In genomic region chr22:32823024-32823730, GRCh38 we compare ENCODE assay signal across 8 cellular contexts. TPM values are rescaled to one million over a fixed set of nuclear protein-coding genes. Genes with fewer than 3 reads are reported as not detected.
DNase-seq lines count a peak whose midpoint lies in the region; ATAC-seq and TF ChIP-seq lines count a peak whose summit lies in the region.

No MANE protein-coding gene starts in this region.

- H3K4me3 Mint-ChIP-seq in H9 (no peak overlapping the region), WTC11 (no peak overlapping the region)
- no peak overlapping the region for H3K4me3 Mint-ChIP-seq in CD4-positive, alpha-beta T cell

- POLR2A ChIA-PET in WTC11 (lab: Charles Lee) = no interaction called here
- POLR2A ChIA-PET in CD4-positive, alpha-beta T cell (lab: Charles Lee) = no interaction called here

- TF ChIP-seq CTCF in H9 (conservative IDR thresholded peaks at IDR 0.05) (peak; percentile 79), WTC11 (IDR thresholded peaks at IDR 0.05) (peak; percentile 40)
- no peak for TF ChIP-seq CTCF in CD4-positive, alpha-beta T cell (IDR thresholded peaks at IDR 0.05)

- H3K4ac ChIP-seq in H9 (ENCODE audit: low read depth, low read length) = no peak overlapping the region

- no peaks in the 10 kb centered on the region for H3K4me1 ChIP-seq in H9 (ENCODE audit: insufficient read depth, low read length)

- H3K56ac ChIP-seq in H9 (ENCODE audit: insufficient read length, low read depth, low read length) = no peak overlapping the region

- no peaks in the 10 kb centered on the region for H3K79me2 ChIP-seq in H9 (ENCODE audit: insufficient read depth, low read length)

- H2BK120ac ChIP-seq in H9 (ENCODE audit: low read depth, low read length, poor library complexity, severe bottlenecking) = no peak overlapping the region

- no peak overlapping the region for H4K91ac ChIP-seq in H9 (ENCODE audit: insufficient read length, low read depth, low read length)

- H4K5ac ChIP-seq in H9 (ENCODE audit: insufficient read length, low read depth, low read length) = no peak overlapping the region

- no peak overlapping the region for H3K27ac ChIP-seq in H9 (ENCODE audit: insufficient read length, low read depth, low read length)
- no peak overlapping the region for H3K27ac ChIP-seq in CD4-positive, alpha-beta T cell (ENCODE audit: low read depth, low read length)

- no peak overlapping the region for H3K23ac ChIP-seq in H9 (ENCODE audit: insufficient read length, low read depth, low read length)

- H3K27ac Mint-ChIP-seq in H9 = peak overlapping the region in 1 of 3 experiments; percentile 70; a peak in 1 of 7 replicates
- no peak overlapping the region for H3K27ac Mint-ChIP-seq in WTC11
- H3K27ac Mint-ChIP-seq in CD4-positive, alpha-beta T cell = no peak overlapping the region

- H3K9ac ChIP-seq in H9 (ENCODE audit: extremely low read depth, insufficient read length, low read length) = no peak overlapping the region

- peak; percentile 94 for ATAC-seq in WTC11
- no peak for ATAC-seq in CD4-positive, alpha-beta T cell (ENCODE audit: poor library complexity)
- ATAC-seq in HG02571 (IDR thresholded peaks at IDR 0.05; ENCODE audit: unreplicated experiment) = no peak

- no peak overlapping the region for H4K8ac ChIP-seq in H9 (replicated peaks; ENCODE audit: insufficient read length, low read depth, low read length)

- no peaks in the 10 kb centered on the region for H3K9me3 Mint-ChIP-seq in H9
- H3K9me3 Mint-ChIP-seq in WTC11 = no peaks in the 10 kb centered on the region
- H3K9me3 Mint-ChIP-seq in CD4-positive, alpha-beta T cell = no peaks in the 10 kb centered on the region

- H3K4me1 Mint-ChIP-seq in H9 = peaks cover 14 to 20% of the 10 kb centered on the region in 2 experiments
- peaks cover 16% of the 10 kb centered on the region for H3K4me1 Mint-ChIP-seq in WTC11
- H3K4me1 Mint-ChIP-seq in CD4-positive, alpha-beta T cell (ENCODE audit: low read depth) = no peaks in the 10 kb centered on the region

- no peaks in the 10 kb centered on the region for H3K9me3 ChIP-seq in H9 (ENCODE audit: control insufficient read depth, low read depth, low read length)
- no peaks in the 10 kb centered on the region for H3K9me3 ChIP-seq in CD4-positive, alpha-beta T cell (ENCODE audit: control insufficient read depth, low read length)

- DNase-seq in COR-L47 (lab: John Stamatoyannopoulos, UW) (peak; percentile 7), H9 (peak; percentile 75), WTC11 (ENCODE audit: low spot score) (peak; percentile 78), left kidney (ENCODE audit: low read depth, low spot score) (peak; percentile 76), DMS153 treated with DMSO at 0.1 percent for 48 hours (lab: John Stamatoyannopoulos, UW; ENCODE audit: unreplicated experiment) (no peak), HCEC 1CT (no peak)
- no peak for DNase-seq in CD4-positive, alpha-beta T cell

- no peaks in the 10 kb centered on the region for H3K23me2 ChIP-seq in H9 (ENCODE audit: insufficient read length, low read depth, low read length, poor library complexity, severe bottlenecking)

- H3K14ac ChIP-seq in H9 (ENCODE audit: insufficient read depth, low read length) = no peak overlapping the region

- no peak overlapping the region for H2BK5ac ChIP-seq in H9 (ENCODE audit: insufficient read length, low read length)

- CTCF ChIA-PET in WTC11 (lab: Charles Lee) = interaction anchor here (0.9 to 2.0 kb wide), 4 partner anchors 10 to 294 kb away, joined by 3 to 7 read pairs (median 4); no protein-coding TSS in a partner anchor
- CTCF ChIA-PET in CD4-positive, alpha-beta T cell (lab: Charles Lee) = no interaction called here

- H3K36me3 Mint-ChIP-seq in H9 (ENCODE audit: insufficient read depth in 1 of 3, low read depth in 3 of 3) = peaks cover 0 to 20% (median 20%) of the 10 kb centered on the region in 3 experiments; a peak in 3 of 7 replicates
- H3K36me3 Mint-ChIP-seq in WTC11 = no peaks in the 10 kb centered on the region
- no peaks in the 10 kb centered on the region for H3K36me3 Mint-ChIP-seq in CD4-positive, alpha-beta T cell (ENCODE audit: low read depth)

- H2BK15ac ChIP-seq in H9 (ENCODE audit: low read depth, low read length) = no peak overlapping the region

- H3K18ac ChIP-seq in H9 (ENCODE audit: insufficient read length, low read depth, low read length) = no peak overlapping the region

- WGBS in H9 (ENCODE audit: extremely low coverage, insufficient read length, low lambda C conversion rate) = no CpG with 5 or more reads among the region's 10 CpGs

- H2BK12ac ChIP-seq in H9 (ENCODE audit: insufficient read length, low read depth, low read length) = no peak overlapping the region

- H3K79me1 ChIP-seq in H9 (ENCODE audit: insufficient read depth, low read depth, low read length, poor library complexity, severe bottlenecking) = no peaks in the 10 kb centered on the region

- H3K27me3 ChIP-seq in H9 (ENCODE audit: insufficient read depth, low read length) = no peaks in the 10 kb centered on the region
- no peaks in the 10 kb centered on the region for H3K27me3 ChIP-seq in CD4-positive, alpha-beta T cell (ENCODE audit: control insufficient read depth, insufficient read depth, low read length)

- no peak overlapping the region for H2AK5ac ChIP-seq in H9 (ENCODE audit: insufficient read length, low read length)

- H3K4me2 ChIP-seq in H9 (ENCODE audit: insufficient read depth, insufficient read length, low read length) = no peak overlapping the region

- no peaks in the 10 kb centered on the region; the same call in 1 of the 2 replicates for H3K27me3 Mint-ChIP-seq in H9 (ENCODE audit: low read depth)
- H3K27me3 Mint-ChIP-seq in WTC11 (ENCODE audit: low read depth) = no peaks in the 10 kb centered on the region
- H3K27me3 Mint-ChIP-seq in CD4-positive, alpha-beta T cell = peaks cover 7% of the 10 kb centered on the region

- H3T11ph ChIP-seq in H9 (ENCODE audit: low read length) = no peak overlapping the region

- H2BK20ac ChIP-seq in H9 (ENCODE audit: low read depth, low read length, poor library complexity, severe bottlenecking) = no peak overlapping the region

- no peak overlapping the region for H2AFZ ChIP-seq in H9 (ENCODE audit: low read length)

- intact Hi-C loops in CD4-positive, alpha-beta T cell (cut with DNase I, micrococcal nuclease) = no loop called here

- no peaks in the 10 kb centered on the region for H4K20me1 ChIP-seq in H9 (ENCODE audit: control insufficient read depth, insufficient read depth, insufficient read length)

TF ChIP-seq in WTC11, 78 proteins besides CTCF, POLR2A, EP300 and RAD21 (continues in another document):
- TF ChIP-seq EMX1 (CRISPR knock-in tag; IDR thresholded peaks at IDR 0.05) = no peak
- TF ChIP-seq, protein P1, sequence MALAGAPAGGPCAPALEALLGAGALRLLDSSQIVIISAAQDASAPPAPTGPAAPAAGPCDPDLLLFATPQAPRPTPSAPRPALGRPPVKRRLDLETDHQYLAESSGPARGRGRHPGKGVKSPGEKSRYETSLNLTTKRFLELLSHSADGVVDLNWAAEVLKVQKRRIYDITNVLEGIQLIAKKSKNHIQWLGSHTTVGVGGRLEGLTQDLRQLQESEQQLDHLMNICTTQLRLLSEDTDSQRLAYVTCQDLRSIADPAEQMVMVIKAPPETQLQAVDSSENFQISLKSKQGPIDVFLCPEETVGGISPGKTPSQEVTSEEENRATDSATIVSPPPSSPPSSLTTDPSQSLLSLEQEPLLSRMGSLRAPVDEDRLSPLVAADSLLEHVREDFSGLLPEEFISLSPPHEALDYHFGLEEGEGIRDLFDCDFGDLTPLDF (CRISPR knock-in tag; IDR thresholded peaks at IDR 0.05) = no peak
- TF ChIP-seq, protein P2, sequence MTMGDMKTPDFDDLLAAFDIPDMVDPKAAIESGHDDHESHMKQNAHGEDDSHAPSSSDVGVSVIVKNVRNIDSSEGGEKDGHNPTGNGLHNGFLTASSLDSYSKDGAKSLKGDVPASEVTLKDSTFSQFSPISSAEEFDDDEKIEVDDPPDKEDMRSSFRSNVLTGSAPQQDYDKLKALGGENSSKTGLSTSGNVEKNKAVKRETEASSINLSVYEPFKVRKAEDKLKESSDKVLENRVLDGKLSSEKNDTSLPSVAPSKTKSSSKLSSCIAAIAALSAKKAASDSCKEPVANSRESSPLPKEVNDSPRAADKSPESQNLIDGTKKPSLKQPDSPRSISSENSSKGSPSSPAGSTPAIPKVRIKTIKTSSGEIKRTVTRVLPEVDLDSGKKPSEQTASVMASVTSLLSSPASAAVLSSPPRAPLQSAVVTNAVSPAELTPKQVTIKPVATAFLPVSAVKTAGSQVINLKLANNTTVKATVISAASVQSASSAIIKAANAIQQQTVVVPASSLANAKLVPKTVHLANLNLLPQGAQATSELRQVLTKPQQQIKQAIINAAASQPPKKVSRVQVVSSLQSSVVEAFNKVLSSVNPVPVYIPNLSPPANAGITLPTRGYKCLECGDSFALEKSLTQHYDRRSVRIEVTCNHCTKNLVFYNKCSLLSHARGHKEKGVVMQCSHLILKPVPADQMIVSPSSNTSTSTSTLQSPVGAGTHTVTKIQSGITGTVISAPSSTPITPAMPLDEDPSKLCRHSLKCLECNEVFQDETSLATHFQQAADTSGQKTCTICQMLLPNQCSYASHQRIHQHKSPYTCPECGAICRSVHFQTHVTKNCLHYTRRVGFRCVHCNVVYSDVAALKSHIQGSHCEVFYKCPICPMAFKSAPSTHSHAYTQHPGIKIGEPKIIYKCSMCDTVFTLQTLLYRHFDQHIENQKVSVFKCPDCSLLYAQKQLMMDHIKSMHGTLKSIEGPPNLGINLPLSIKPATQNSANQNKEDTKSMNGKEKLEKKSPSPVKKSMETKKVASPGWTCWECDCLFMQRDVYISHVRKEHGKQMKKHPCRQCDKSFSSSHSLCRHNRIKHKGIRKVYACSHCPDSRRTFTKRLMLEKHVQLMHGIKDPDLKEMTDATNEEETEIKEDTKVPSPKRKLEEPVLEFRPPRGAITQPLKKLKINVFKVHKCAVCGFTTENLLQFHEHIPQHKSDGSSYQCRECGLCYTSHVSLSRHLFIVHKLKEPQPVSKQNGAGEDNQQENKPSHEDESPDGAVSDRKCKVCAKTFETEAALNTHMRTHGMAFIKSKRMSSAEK (CRISPR knock-in tag; IDR thresholded peaks at IDR 0.05; ENCODE audit: borderline replicate concordance) = no peak
- TF ChIP-seq ERG (CRISPR knock-in tag; IDR thresholded peaks at IDR 0.05) = no peak
- no peak for TF ChIP-seq ZNF219 (CRISPR knock-in tag; IDR thresholded peaks at IDR 0.05; ENCODE audit: borderline replicate concordance)

RNA-seq across cellular contexts. Expression of gene TIMP3, which starts 21.7 kb away (rescaled TPM):
- 0.86 and 0.87 TPM in 2 replicates for total RNA-seq in H9 (2021)
- 3.3 to 4.0 TPM (median 4.0 TPM) in 3 replicates for total RNA-seq in WTC11 (2021)
- under 1 TPM in 1 of 2 experiments, not detected in 1; 0.06 TPM for total RNA-seq in CD4-positive, alpha-beta T cell

Comparison
In these comparisons a context has a peak if more than half of its experiments do, and no peak if none do; other contexts are left out.
1. DNase-seq: peak in COR-L47 (single experiment), H9 (single experiment), WTC11 (single experiment) and left kidney (single experiment); none in CD4-positive, alpha-beta T cell (0 of 10), DMS153 treated with DMSO at 0.1 percent for 48 hours (single experiment) and HCEC 1CT (single experiment).